ENCODE assay signal across 20 cellular contexts in the genomic region with DNA sequence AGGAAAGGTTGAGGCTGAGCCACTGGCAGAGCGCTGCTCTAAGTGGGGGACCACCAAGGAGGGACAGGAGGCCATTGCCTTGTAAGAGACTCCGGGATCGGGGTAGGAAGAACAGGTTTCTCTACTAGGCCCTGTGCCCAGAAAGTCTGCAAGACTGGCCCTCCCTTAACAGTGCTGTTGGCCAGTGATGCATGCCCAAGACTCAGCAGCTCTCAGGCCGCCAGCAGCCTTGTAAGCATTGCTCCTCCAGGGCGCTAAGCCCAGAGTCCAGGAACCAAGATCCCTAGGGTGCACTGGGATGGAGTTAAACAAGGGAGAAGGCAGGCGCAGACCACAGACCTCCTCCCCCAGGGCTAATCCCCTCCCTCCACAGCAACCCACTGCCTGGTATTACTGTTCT.
"Had no signal": no experiment of that assay in that cellular context is flagged by ENCODE, and none has a peak within 500 bp of the region (broad histone marks: within the 10 kb centered on the region; RNA-seq: fewer than 3 reads in every experiment).

No MANE protein-coding gene starts in this region.

- H3K27ac Mint-ChIP-seq: effector memory CD8-positive, alpha-beta T cell; nephron progenitor cell; type B pancreatic cell had no signal

- H3K27ac ChIP-seq: epithelial cell of prostate, esophagus squamous epithelium, foreskin keratinocyte, left ventricle myocardium inferior, right atrium auricular region, sigmoid colon, skin epidermis, stomach, uterus had no signal

- H3K4me1 ChIP-seq: esophagus squamous epithelium, foreskin keratinocyte, left ventricle myocardium inferior, right atrium auricular region, sigmoid colon, stomach, uterus had no signal

- H3K4me3 Mint-ChIP-seq: effector memory CD8-positive, alpha-beta T cell; nephron progenitor cell; type B pancreatic cell had no signal

- H3K27me3 ChIP-seq: foreskin keratinocyte, right atrium auricular region, sigmoid colon, stomach, uterus had no signal

- H3K9me3 ChIP-seq: esophagus squamous epithelium, right atrium auricular region, sigmoid colon, uterus had no signal

- ATAC-seq: effector memory CD8-positive, alpha-beta T cell; foreskin keratinocyte had no signal

- H3K4me3 ChIP-seq: esophagus squamous epithelium, left ventricle myocardium inferior, lung, right atrium auricular region, sigmoid colon, skin epidermis, stomach, uterus had no signal

- FAIRE-seq: islet of Langerhans had no signal

- H3K36me3 Mint-ChIP-seq: type B pancreatic cell had no signal

- H3K4me1 Mint-ChIP-seq: nephron progenitor cell had no signal

- H3K36me3 ChIP-seq: esophagus squamous epithelium, left ventricle myocardium inferior, right atrium auricular region, sigmoid colon, stomach, uterus had no signal

- H3K9me3 Mint-ChIP-seq: nephron progenitor cell, type B pancreatic cell had no signal

- DNase-seq: effector memory CD8-positive, alpha-beta T cell; esophagus squamous epithelium; foreskin keratinocyte; left ventricle myocardium inferior; mesenchymal stem cell; midbrain; nephron progenitor cell; sigmoid colon; stimulated activated CD4-positive, alpha-beta T cell treated with anti-CD3 and anti-CD28 coated beads, Interleukin-2, amount 100 ng/mL, for 24 hours; stimulated activated CD4-positive, alpha-beta T cell treated with anti-CD3 and anti-CD28 coated beads, Interleukin-4, amount 100 ng/mL, for 4 hours; stimulated activated naive CD4-positive, alpha-beta T cell; stomach; substantia nigra; uterus had no signal
